Comparison of ENCODE assay signal across 20 cellular contexts in genomic region chr17:81138500-81138899, GRCh38. TPM values are rescaled to one million over a fixed set of nuclear protein-coding genes. Genes with fewer than 3 reads are reported as not detected.
DNase-seq lines count a peak whose midpoint lies in the region; ATAC-seq, FAIRE-seq and TF ChIP-seq lines count a peak whose summit lies in the region.
"Had no signal": no experiment of that assay in that cellular context is flagged by ENCODE, and none has a peak within 500 bp of the region (broad histone marks: within the 10 kb centered on the region; RNA-seq: fewer than 3 reads in every experiment).

No MANE protein-coding gene starts in this region.

- no peaks in the 10 kb centered on the region for H3K36me3 Mint-ChIP-seq in nephron progenitor cell (ENCODE audit: low read depth)
- H3K36me3 Mint-ChIP-seq: CD4-positive, CD25-positive, alpha-beta regulatory T cell had no signal

- peaks cover 35% of the 10 kb centered on the region for H3K4me1 ChIP-seq in HepG2 (ENCODE audit: insufficient read depth, low read length)
- peaks cover 0 to 7% (median 0%) of the 10 kb centered on the region in 4 donors for H3K4me1 ChIP-seq in right lobe of liver
- no peaks in the 10 kb centered on the region for H3K4me1 ChIP-seq in GM12878 (ENCODE audit: control insufficient read depth, insufficient read depth, low read length)
- peaks cover 0 to 19% (median 0%) of the 10 kb centered on the region in 4 donors for H3K4me1 ChIP-seq in Peyer's patch
- H3K4me1 ChIP-seq: BE2C had no signal

- DNase-seq in HepG2 (ENCODE audit: low spot score) (no peak), right lobe of liver (no peak), GM12878 (ENCODE audit: low read depth, low spot score) (no peak), nephron progenitor cell (no peak), NOMO-1 treated with DMSO at 0.1 percent for 48 hours (lab: John Stamatoyannopoulos, UW; ENCODE audit: unreplicated experiment) (no peak), Peyer's patch (no peak), NCI-H1092 (lab: John Stamatoyannopoulos, UW) (no peak)
- DNase-seq: BE2C; CD4-positive, CD25-positive, alpha-beta regulatory T cell; COR-L47; NCI-H1105; NCI-H1694 treated with DMSO at 0.1 percent for 48 hours; NCI-H2107; NCI-H2227 treated with DMSO at 0.1 percent for 48 hours; NCI-H510A treated with DMSO at 0.1 percent for 48 hours; NCI-H82 had no signal

- H3K4me3 ChIP-seq in HepG2 (replicated peaks in 1 of 3; ENCODE audit: insufficient read depth in 1 of 3, low read depth in 2 of 3, low read length in 3 of 3) (no peak overlapping the region), right lobe of liver (no peak overlapping the region), GM12878 (no peak overlapping the region), Peyer's patch (no peak overlapping the region)
- H3K4me3 ChIP-seq: SJSA1 had no signal

- H3K27me3 ChIP-seq in HepG2 (ENCODE audit: control insufficient read depth in 1 of 2, insufficient read depth in 2 of 2, low read length in 2 of 2) (no peaks in the 10 kb centered on the region), right lobe of liver (no peaks in the 10 kb centered on the region), GM12878 (replicated peaks in 1 of 2; ENCODE audit: control insufficient read depth in 2 of 2, insufficient read depth in 2 of 2, low read length in 1 of 2) (no peaks in the 10 kb centered on the region), Peyer's patch (no peaks in the 10 kb centered on the region)
- H3K27me3 ChIP-seq: BE2C had no signal

- ATAC-seq in HepG2 (no peak), right lobe of liver (no peak), GM12878 (no peak)
- ATAC-seq: HCT116 had no signal

- peaks cover 15% of the 10 kb centered on the region for H3K4me1 Mint-ChIP-seq in nephron progenitor cell

- TF ChIP-seq EP300 in HepG2 (IDR thresholded peaks at IDR 0.05; ENCODE audit: low read depth in 2 of 2, low read length in 2 of 2) (no peak), HepG2 (CRISPR knock-in tag; IDR thresholded peaks at IDR 0.05; ENCODE audit: borderline replicate concordance) (no peak), GM12878 (IDR thresholded peaks at IDR 0.05; ENCODE audit: borderline replicate concordance in 1 of 2, control insufficient read depth in 1 of 2, low read depth in 2 of 2, low read length in 2 of 2) (no peak)

- H3K36me3 ChIP-seq in HepG2 (replicated peaks in 1 of 2; ENCODE audit: control insufficient read depth in 1 of 2, insufficient read depth in 2 of 2, low read length in 2 of 2) = no peaks in the 10 kb centered on the region
- no peaks in the 10 kb centered on the region for H3K36me3 ChIP-seq in right lobe of liver
- no peaks in the 10 kb centered on the region for H3K36me3 ChIP-seq in GM12878 (ENCODE audit: control insufficient read depth in 2 of 2, insufficient read depth in 2 of 2, low read length in 1 of 2)
- no peaks in the 10 kb centered on the region for H3K36me3 ChIP-seq in Peyer's patch
- H3K36me3 ChIP-seq: BE2C, SJSA1 had no signal

- H4K20me1 ChIP-seq in HepG2 (ENCODE audit: insufficient read depth, low read length) = no peaks in the 10 kb centered on the region
- H4K20me1 ChIP-seq in GM12878 (ENCODE audit: control insufficient read depth, insufficient read depth) = no peaks in the 10 kb centered on the region

- no peak for FAIRE-seq in HepG2 (lab: Jason Lieb, UNC)
- FAIRE-seq in GM12878 (lab: Jason Lieb, UNC) = no peak
- FAIRE-seq: G401.6 had no signal

- H3K79me2 ChIP-seq in HepG2 (ENCODE audit: insufficient read depth, low read length) (no peaks in the 10 kb centered on the region), GM12878 (ENCODE audit: control insufficient read depth, insufficient read depth, low read length) (no peaks in the 10 kb centered on the region)

- RAD21 ChIA-PET in GM12878 (lab: Charles Lee; ENCODE audit: unreplicated experiment) = no interaction called here

- SMC1A ChIA-PET in GM12878 (lab: Charles Lee; ENCODE audit: uncharacterized antibody, unreplicated experiment) = no interaction called here

- H3K27me3 Mint-ChIP-seq in nephron progenitor cell (ENCODE audit: low read depth, poor library complexity) = peaks cover 15% of the 10 kb centered on the region

- H3K9me3 Mint-ChIP-seq in nephron progenitor cell = no peaks in the 10 kb centered on the region

- no peak for TF ChIP-seq POLR2A in HepG2 (IDR thresholded peaks at IDR 0.05; ENCODE audit: insufficient read depth in 1 of 2, low read depth in 2 of 2, low read length in 2 of 2)
- no peak for TF ChIP-seq POLR2A in right lobe of liver (IDR thresholded peaks at IDR 0.05)
- TF ChIP-seq POLR2A in GM12878 (IDR thresholded peaks at IDR 0.05; ENCODE audit: low read depth, low read length) = no peak
- no peak for TF ChIP-seq POLR2A in Peyer's patch (IDR thresholded peaks at IDR 0.05)

- no peak overlapping the region for H2AFZ ChIP-seq in HepG2 (ENCODE audit: low read length)
- no peak overlapping the region for H2AFZ ChIP-seq in GM12878 (ENCODE audit: control insufficient read depth, low read depth, low read length)

- H3K4me3 Mint-ChIP-seq in nephron progenitor cell = peak overlapping the region; percentile 3

- H3K27ac ChIP-seq in HepG2 (ENCODE audit: extremely low read length, insufficient read depth, low read length) (no peak overlapping the region), right lobe of liver (no peak overlapping the region), GM12878 (ENCODE audit: control insufficient read depth, insufficient read depth) (no peak overlapping the region), Peyer's patch (no peak overlapping the region)
- H3K27ac ChIP-seq: SJSA1 had no signal

- in situ Hi-C loops in HepG2 (cut with HindIII; ENCODE audit: extremely low pct_ligation_motif_present, low pct_unique_long_range_greater_than_20kb) = no loop called here
- in situ Hi-C loops in GM12878 (cut with MboI) = loop anchor here (25.0 kb wide), 1 partner anchor 349 kb away; no protein-coding TSS in a partner anchor

- TF ChIP-seq RAD21 in HepG2 (CRISPR knock-in tag; IDR thresholded peaks at IDR 0.05) (no peak), GM12878 (IDR thresholded peaks at IDR 0.05; ENCODE audit: insufficient read depth, low read depth, low read length) (no peak)

- CTCF ChIA-PET in HepG2 (lab: Yijun Ruan, JAX; ENCODE audit: low intra/inter-chr PET ratio, low total read pairs) = no interaction called here
- CTCF ChIA-PET in GM12878 (lab: Yijun Ruan, JAX) = no interaction called here

- H3K4me2 ChIP-seq in HepG2 (ENCODE audit: low read depth, low read length) (no peak overlapping the region), GM12878 (ENCODE audit: control insufficient read depth, insufficient read depth) (no peak overlapping the region)

- intact Hi-C loops in HepG2 (cut with micrococcal nuclease; ENCODE audit: unreplicated experiment) = no loop called here
- intact Hi-C loops in right lobe of liver (cut with DNase I) = no loop called here
- intact Hi-C loops in GM12878 (cut with micrococcal nuclease; ENCODE audit: unreplicated experiment) = no loop called here

- H3K27ac Mint-ChIP-seq in nephron progenitor cell = no peak overlapping the region
- H3K27ac Mint-ChIP-seq: CD4-positive, CD25-positive, alpha-beta regulatory T cell had no signal

- no peak for TF ChIP-seq CTCF in HepG2 (CRISPR knock-in tag; IDR thresholded peaks at IDR 0.05)
- TF ChIP-seq CTCF in right lobe of liver (IDR thresholded peaks at IDR 0.05) = no peak
- no peak for TF ChIP-seq CTCF in GM12878 (IDR thresholded peaks at IDR 0.05 in 2 of 3, conservative IDR thresholded peaks at IDR 0.05 in 1 of 3; ENCODE audit: control insufficient read depth in 2 of 3, extremely low read depth in 1 of 3, insufficient read depth in 1 of 3, low read depth in 3 of 3, low read length in 3 of 3)
- TF ChIP-seq CTCF in nephron progenitor cell (IDR thresholded peaks at IDR 0.05) = no peak
- TF ChIP-seq CTCF in Peyer's patch (IDR thresholded peaks at IDR 0.05) = no peak

- H3K9ac ChIP-seq in HepG2 (ENCODE audit: insufficient read depth, low read depth, low read length) (no peak overlapping the region), GM12878 (ENCODE audit: control insufficient read depth, insufficient read depth, low read length) (no peak overlapping the region)

- H3K9me3 ChIP-seq in HepG2 (ENCODE audit: low read length) (no peaks in the 10 kb centered on the region), right lobe of liver (no peaks in the 10 kb centered on the region), GM12878 (replicated peaks; ENCODE audit: control insufficient read depth, insufficient read depth, low read length) (no peaks in the 10 kb centered on the region), Peyer's patch (no peaks in the 10 kb centered on the region)
- H3K9me3 ChIP-seq: BE2C had no signal

- 90% methylated on average over 25 of the region's 25 CpGs for WGBS in HepG2 (ENCODE audit: low lambda C conversion rate)
- WGBS in right lobe of liver (ENCODE audit: insufficient coverage, low coverage, low lambda C conversion rate, missing lambda C conversion rate) = 94% methylated on average over 22 of the region's 25 CpGs
- 88% methylated on average over 25 of the region's 25 CpGs for WGBS in GM12878 (ENCODE audit: insufficient coverage, insufficient replicate concordance, low lambda C conversion rate, missing lambda C conversion rate)

- no TSS peak for BruUV-seq in HepG2 (replicated peaks; lab: Mats Ljungman, UMichigan)
- BruUV-seq in GM12878 (replicated peaks; lab: Mats Ljungman, UMichigan) = no TSS peak

- POLR2A ChIA-PET in HepG2 (lab: Yijun Ruan, JAX) (no interaction called here), GM12878 (lab: Charles Lee) (no interaction called here)

RNA-seq across cellular contexts. Expression of gene PVALEF, which starts 26.8 kb away (rescaled TPM):
- total RNA-seq in HepG2 (2016; rRNA removed; fragmentation: Illumina TruSeq; extraction: Trizol) = 0.18 TPM in 1 of 2 replicates, not detected in the other
- total RNA-seq in HepG2 (2016; cell fraction: cytosol; rRNA removed; fragmentation: Illumina TruSeq; extraction: Trizol; ENCODE audit: low read depth) = 0.40 and 0.53 TPM in 2 replicates
- 0.13 and 0.22 TPM in 2 replicates for total RNA-seq in HepG2 (2016; cell fraction: insoluble cytoplasmic fraction; rRNA removed; fragmentation: Illumina TruSeq; extraction: Trizol)
- total RNA-seq in HepG2 (2016; cell fraction: membrane; rRNA removed; fragmentation: Illumina TruSeq; extraction: Trizol) = 0.25 and 0.28 TPM in 2 replicates
- total RNA-seq in HepG2 (2016; cell fraction: nucleus; rRNA removed; fragmentation: Illumina TruSeq; extraction: Trizol) = 0.28 TPM in 1 of 2 replicates, not detected in the other
- 0.18 and 0.24 TPM in 2 replicates for polyA plus RNA-seq in HepG2 (2011; rRNA removed)
- 0.11 TPM in 1 of 2 replicates, not detected in the other for polyA plus RNA-seq in HepG2 (2011; cell fraction: cytosol; rRNA removed)
- polyA plus RNA-seq in HepG2 (2011; cell fraction: nucleus; rRNA removed) = 0.21 and 0.42 TPM in 2 replicates
- not detected in 2 replicates for polyA plus RNA-seq in HepG2 (2012)
- 0.29 and 0.34 TPM in 2 replicates for polyA plus RNA-seq in HepG2 (2016; cell fraction: cytosol; fragmentation: Illumina TruSeq; extraction: Trizol; ENCODE audit: low read depth)
- 0.39 and 0.44 TPM in 2 replicates for polyA plus RNA-seq in HepG2 (2016; cell fraction: insoluble cytoplasmic fraction; fragmentation: Illumina TruSeq; extraction: Trizol; ENCODE audit: low read depth)
- polyA plus RNA-seq in HepG2 (2016; cell fraction: membrane; fragmentation: Illumina TruSeq; extraction: Trizol; ENCODE audit: low read depth) = 0.14 and 0.19 TPM in 2 replicates
- 0.36 TPM in 1 of 2 replicates, not detected in the other for polyA plus RNA-seq in HepG2 (2016; cell fraction: nucleus; fragmentation: Illumina TruSeq; extraction: Trizol; ENCODE audit: insufficient read depth, low read depth)
- polyA minus RNA-seq in HepG2 (2011; rRNA and poly(A)+ RNA removed; ENCODE audit: low replicate concordance) = 0.09 and 0.18 TPM in 2 replicates
- polyA minus RNA-seq in HepG2 (2011; cell fraction: cytosol; rRNA and poly(A)+ RNA removed) = not detected in 2 replicates
- not detected in 2 replicates for polyA minus RNA-seq in HepG2 (2011; cell fraction: nucleus; rRNA and poly(A)+ RNA removed)
- total RNA-seq in right lobe of liver = not detected
- not detected in 2 replicates for total RNA-seq in GM12878 (2013; cell fraction: nucleolus; rRNA removed)
- total RNA-seq in GM12878 (2014; rRNA removed) = not detected in 2 replicates
- total RNA-seq in GM12878 (2014; rRNA removed; fragmentation: Illumina TruSeq; extraction: Trizol) = not detected in 2 replicates
- not detected in 2 replicates for total RNA-seq in GM12878 (2021)
- not detected for polyA plus RNA-seq in GM12878 (2011; ENCODE audit: low read depth)
- not detected in 2 replicates for polyA plus RNA-seq in GM12878 (2011; rRNA removed)
- polyA plus RNA-seq in GM12878 (2011; cell fraction: cytosol; rRNA removed) = not detected in 2 replicates
- polyA plus RNA-seq in GM12878 (2011; cell fraction: nucleus; rRNA removed) = not detected in 2 replicates
- polyA plus RNA-seq in GM12878 (2012) = not detected in 2 replicates
- not detected in 2 replicates for polyA plus RNA-seq in GM12878 (2014; fragmentation: Illumina TruSeq; extraction: Trizol)
- polyA plus RNA-seq in GM12878 (2014; fragmentation: Nextera tagmentation; extraction: Ambion mirVana) = not detected
- not detected in 2 replicates for polyA plus RNA-seq in GM12878 (2014; rRNA removed)
- not detected for polyA plus RNA-seq in GM12878 (2016; fragmentation: Nextera tagmentation; extraction: Ambion mirVana)
- not detected in 2 replicates for polyA minus RNA-seq in GM12878 (2011; rRNA and poly(A)+ RNA removed)
- not detected in 2 replicates for polyA minus RNA-seq in GM12878 (2011; cell fraction: cytosol; rRNA and poly(A)+ RNA removed)
- polyA minus RNA-seq in GM12878 (2011; cell fraction: nucleus; rRNA and poly(A)+ RNA removed) = not detected in 2 replicates
- total RNA-seq in Peyer's patch = not detected
- total RNA-seq: A172; CD4-positive, CD25-positive, alpha-beta regulatory T cell; SJSA1 had no signal
- polyA plus RNA-seq: CD4-positive, CD25-positive, alpha-beta regulatory T cell had no signal

RNA-seq across cellular contexts. Expression of gene AATK, which starts 27.5 kb away (rescaled TPM):
- total RNA-seq in HepG2 (2016; rRNA removed; fragmentation: Illumina TruSeq; extraction: Trizol) (6.1 and 8.4 TPM in 2 replicates), right lobe of liver (1 to 10 TPM in 2 of 6 experiments, under 1 TPM in 4; 0.31 to 1.2 (median 0.86) TPM), GM12878 (2014; rRNA removed) (0.05 TPM in 1 of 2 replicates, not detected in the other), GM12878 (2014; rRNA removed; fragmentation: Illumina TruSeq; extraction: Trizol) (not detected in 2 replicates), GM12878 (2021) (not detected in 2 replicates), Peyer's patch (100 to 1,000 TPM in 3 of 4 donors, 10 to 100 TPM in 1; 23.9 to 190 (median 123) TPM)
- total RNA-seq in HepG2 (2016; cell fraction: cytosol; rRNA removed; fragmentation: Illumina TruSeq; extraction: Trizol; ENCODE audit: low read depth) = 1.5 and 2.0 TPM in 2 replicates
- total RNA-seq in HepG2 (2016; cell fraction: insoluble cytoplasmic fraction; rRNA removed; fragmentation: Illumina TruSeq; extraction: Trizol) = 5.3 and 9.5 TPM in 2 replicates
- total RNA-seq in HepG2 (2016; cell fraction: membrane; rRNA removed; fragmentation: Illumina TruSeq; extraction: Trizol) = 2.9 and 3.0 TPM in 2 replicates
- 9.7 and 12.6 TPM in 2 replicates for total RNA-seq in HepG2 (2016; cell fraction: nucleus; rRNA removed; fragmentation: Illumina TruSeq; extraction: Trizol)
- polyA plus RNA-seq in HepG2 (2011; rRNA removed) (2.9 and 5.2 TPM in 2 replicates), GM12878 (2011; rRNA removed) (0.04 and 0.09 TPM in 2 replicates), GM12878 (2014; fragmentation: Illumina TruSeq; extraction: Trizol) (not detected in 2 replicates), GM12878 (2014; fragmentation: Nextera tagmentation; extraction: Ambion mirVana) (not detected), GM12878 (2014; rRNA removed) (0.01 TPM in 1 of 2 replicates, not detected in the other), GM12878 (2016; fragmentation: Nextera tagmentation; extraction: Ambion mirVana) (not detected)
- 2.9 and 4.3 TPM in 2 replicates for polyA plus RNA-seq in HepG2 (2011; cell fraction: cytosol; rRNA removed)
- polyA plus RNA-seq in HepG2 (2011; cell fraction: nucleus; rRNA removed) = 15.0 and 16.5 TPM in 2 replicates
- 4.4 and 8.0 TPM in 2 replicates for polyA plus RNA-seq in HepG2 (2012)
- polyA plus RNA-seq in HepG2 (2016; cell fraction: cytosol; fragmentation: Illumina TruSeq; extraction: Trizol; ENCODE audit: low read depth) = 0.54 and 0.65 TPM in 2 replicates
- 5.7 and 6.0 TPM in 2 replicates for polyA plus RNA-seq in HepG2 (2016; cell fraction: insoluble cytoplasmic fraction; fragmentation: Illumina TruSeq; extraction: Trizol; ENCODE audit: low read depth)
- 1.1 and 1.8 TPM in 2 replicates for polyA plus RNA-seq in HepG2 (2016; cell fraction: membrane; fragmentation: Illumina TruSeq; extraction: Trizol; ENCODE audit: low read depth)
- polyA plus RNA-seq in HepG2 (2016; cell fraction: nucleus; fragmentation: Illumina TruSeq; extraction: Trizol; ENCODE audit: insufficient read depth, low read depth) = 14.7 and 18.3 TPM in 2 replicates
- 20.3 and 42.0 TPM in 2 replicates for polyA minus RNA-seq in HepG2 (2011; rRNA and poly(A)+ RNA removed; ENCODE audit: low replicate concordance)
- polyA minus RNA-seq in HepG2 (2011; cell fraction: cytosol; rRNA and poly(A)+ RNA removed) = 7.4 and 11.0 TPM in 2 replicates
- 3.6 and 4.6 TPM in 2 replicates for polyA minus RNA-seq in HepG2 (2011; cell fraction: nucleus; rRNA and poly(A)+ RNA removed)
- not detected in 2 replicates for total RNA-seq in GM12878 (2013; cell fraction: nucleolus; rRNA removed)
- polyA plus RNA-seq in GM12878 (2011; ENCODE audit: low read depth) = not detected
- polyA plus RNA-seq in GM12878 (2011; cell fraction: cytosol; rRNA removed) = 0.05 and 0.07 TPM in 2 replicates
- polyA plus RNA-seq in GM12878 (2011; cell fraction: nucleus; rRNA removed) = 0.25 and 0.28 TPM in 2 replicates
- 0.10 TPM in 1 of 2 replicates, not detected in the other for polyA plus RNA-seq in GM12878 (2012)
- not detected in 2 replicates for polyA minus RNA-seq in GM12878 (2011; rRNA and poly(A)+ RNA removed)
- polyA minus RNA-seq in GM12878 (2011; cell fraction: cytosol; rRNA and poly(A)+ RNA removed) = 0.67 and 1.8 TPM in 2 replicates
- polyA minus RNA-seq in GM12878 (2011; cell fraction: nucleus; rRNA and poly(A)+ RNA removed) = 0.12 and 1.1 TPM in 2 replicates
- total RNA-seq: CD4-positive, CD25-positive, alpha-beta regulatory T cell had no signal

Comparison
In these comparisons a context has a peak if more than half of its experiments do, and no peak if none do; other contexts are left out.
1. Of the 75 proteins assayed by ChIP-seq in both HepG2 and GM12878: peak only in HepG2: ZNF207; only in GM12878: PBX3; in both: none; in neither: 73.